ENCODE assay signal across 9 cellular contexts in genomic region chr12:88298761-88299242, GRCh38.
DNase-seq lines count a peak whose midpoint lies in the region; ATAC-seq and TF ChIP-seq lines count a peak whose summit lies in the region.
"Had no signal": no experiment of that assay in that cellular context is flagged by ENCODE, and none has a peak within 500 bp of the region (broad histone marks: within the 10 kb centered on the region; RNA-seq: fewer than 3 reads in every experiment).

No MANE protein-coding gene starts in this region.

- no peaks in the 10 kb centered on the region; the same call in 1 of the 2 replicates for H3K4me1 ChIP-seq in Panc1 (ENCODE audit: control insufficient read depth, insufficient read depth, low read length)

- no peaks in the 10 kb centered on the region for H3K9me3 ChIP-seq in Panc1 (ENCODE audit: control insufficient read depth, insufficient read depth, low read depth, low read length)
- H3K9me3 ChIP-seq: upper lobe of left lung had no signal

- no peak overlapping the region for H3K4me3 ChIP-seq in Panc1 (ENCODE audit: low read depth in 2 of 2, low read length in 2 of 2)
- H3K4me3 ChIP-seq: upper lobe of left lung had no signal

- intact Hi-C loops in Panc1 (cut with micrococcal nuclease; ENCODE audit: unreplicated experiment), result no loop called here

- CTCF ChIA-PET in Panc1 (lab: Charles Lee), result no interaction called here

- no peak for TF ChIP-seq CTCF in Panc1 (IDR thresholded peaks at IDR 0.05)

- POLR2A ChIA-PET in Panc1 (lab: Charles Lee), result no interaction called here

- ATAC-seq in GM21619 (IDR thresholded peaks at IDR 0.05; ENCODE audit: unreplicated experiment) (peak; percentile 28), Panc1 (peak; percentile 75)

- H3K27ac ChIP-seq in Panc1 (ENCODE audit: low read length) (no peak overlapping the region), substantia nigra (ENCODE audit: low read depth, low read length, poor library complexity, severe bottlenecking) (no peak overlapping the region)

- no peaks in the 10 kb centered on the region for H3K27me3 ChIP-seq in Panc1 (ENCODE audit: control insufficient read depth, insufficient read depth, low read length)
- H3K27me3 ChIP-seq: upper lobe of left lung had no signal

- in situ Hi-C loops in Panc1 (cut with HindIII; ENCODE audit: low pct_unique_long_range_greater_than_20kb, low sequenced_read_pairs), result no loop called here

- DNase-seq in ELR (ENCODE audit: low read depth), result peak; percentile 81
- no peak for DNase-seq in Panc1 (ENCODE audit: low read depth, low spot score)
- peak; percentile 57 for DNase-seq in islet precursor cell
- no peak for DNase-seq in D341Med (ENCODE audit: low spot score)
- no peak for DNase-seq in SHP77 treated with DMSO at 0.1 percent for 48 hours (lab: John Stamatoyannopoulos, UW)
- DNase-seq in activated naive CD4-positive, alpha-beta T cell (lab: John Stamatoyannopoulos, UW), result no peak
- no peak for DNase-seq in substantia nigra (lab: John Stamatoyannopoulos, UW)
- DNase-seq: upper lobe of left lung had no signal

- no peaks in the 10 kb centered on the region for H3K36me3 ChIP-seq in Panc1 (ENCODE audit: control insufficient read depth, insufficient read depth, low read length)
- H3K36me3 ChIP-seq: upper lobe of left lung had no signal

- no TSS peak for BruUV-seq in Panc1 (replicated peaks; lab: Mats Ljungman, UMichigan)

Comparison
In these comparisons a context has a peak if more than half of its experiments do, and no peak if none do; other contexts are left out.
1. DNase-seq: peak in ELR (single experiment) and islet precursor cell (single experiment); none in Panc1 (single experiment), D341Med (single experiment), SHP77 treated with DMSO at 0.1 percent for 48 hours (single experiment), activated naive CD4-positive, alpha-beta T cell (0 of 4) and substantia nigra (0 of 49).